ENCODE assay signal across 1 cellular context in the genomic region with DNA sequence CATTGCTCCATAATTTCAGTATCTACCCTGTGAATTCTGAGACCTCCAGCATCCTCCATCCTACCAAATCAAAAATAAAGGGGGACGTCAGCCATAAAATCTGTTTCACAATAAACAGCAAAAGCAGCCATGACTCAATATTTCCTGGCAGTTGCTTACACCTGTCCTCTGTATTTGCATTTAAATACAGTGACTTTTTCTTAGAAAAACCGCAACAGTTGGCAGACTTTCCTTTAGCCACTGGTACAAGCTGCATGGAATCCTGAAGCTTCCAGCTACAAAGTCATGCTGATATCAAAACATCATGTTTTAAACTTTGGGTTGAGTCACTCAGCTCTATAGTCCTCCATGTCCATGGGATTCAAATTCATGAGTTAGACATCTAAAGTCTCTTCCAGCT.
TF ChIP-seq lines count a peak whose summit lies in the region.

No MANE protein-coding gene starts in this region.

TF ChIP-seq in WTC11, 78 proteins besides CTCF, POLR2A, EP300 and RAD21 (continued from another document):
- TF ChIP-seq, protein P1, sequence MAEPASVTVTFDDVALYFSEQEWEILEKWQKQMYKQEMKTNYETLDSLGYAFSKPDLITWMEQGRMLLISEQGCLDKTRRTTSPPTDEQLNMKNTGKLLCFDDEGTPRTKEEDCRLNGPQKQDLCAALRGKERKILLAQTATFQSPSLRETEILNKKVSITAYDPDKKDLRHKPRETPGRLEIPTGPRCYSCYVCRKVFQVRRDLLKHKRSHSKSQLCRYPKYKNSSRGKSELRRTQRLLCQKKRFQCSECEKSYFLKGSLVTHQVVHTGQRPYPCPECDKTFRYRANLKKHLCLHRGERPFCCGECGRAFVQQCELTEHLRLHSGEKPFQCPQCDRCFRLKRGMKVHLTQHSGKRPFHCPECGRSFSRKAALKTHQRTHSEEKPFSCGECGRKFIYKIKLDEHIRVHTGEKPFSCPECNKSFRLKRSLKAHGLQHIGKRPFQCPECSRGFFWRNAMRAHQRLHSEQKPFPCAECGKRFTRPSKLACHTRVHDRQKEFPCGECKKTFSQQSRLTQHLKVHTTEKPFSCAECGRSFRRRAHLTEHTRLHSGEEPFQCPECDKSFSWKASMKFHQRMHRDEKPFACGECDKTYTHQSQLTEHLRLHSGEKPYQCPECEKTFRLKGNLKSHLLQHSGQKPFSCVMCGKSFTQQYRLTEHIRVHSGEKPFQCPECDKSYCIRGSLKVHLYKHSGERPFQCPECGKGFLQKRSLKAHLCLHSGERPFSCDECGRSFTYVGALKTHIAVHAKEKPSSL (CRISPR knock-in tag; conservative IDR thresholded peaks at IDR 0.05): no peak
- TF ChIP-seq EMX1 (CRISPR knock-in tag; IDR thresholded peaks at IDR 0.05): no peak
- TF ChIP-seq ATF3 (CRISPR knock-in tag; conservative IDR thresholded peaks at IDR 0.05): no peak
- no peak for TF ChIP-seq ZNF396 (CRISPR knock-in tag; IDR thresholded peaks at IDR 0.05; ENCODE audit: borderline replicate concordance)
- no peak for TF ChIP-seq ELF4 (CRISPR knock-in tag; IDR thresholded peaks at IDR 0.05; ENCODE audit: low read depth)
- TF ChIP-seq MXD4 (CRISPR knock-in tag; IDR thresholded peaks at IDR 0.05; ENCODE audit: borderline replicate concordance): no peak
- TF ChIP-seq ZMAT4 (CRISPR knock-in tag; IDR thresholded peaks at IDR 0.05): no peak
- no peak for TF ChIP-seq FOXJ3 (CRISPR knock-in tag; IDR thresholded peaks at IDR 0.05; ENCODE audit: borderline replicate concordance)
- no peak for TF ChIP-seq KAT7 (CRISPR knock-in tag; IDR thresholded peaks at IDR 0.05; ENCODE audit: borderline replicate concordance)
- TF ChIP-seq SOX15 (CRISPR knock-in tag; IDR thresholded peaks at IDR 0.05): no peak
- TF ChIP-seq, protein P2, sequence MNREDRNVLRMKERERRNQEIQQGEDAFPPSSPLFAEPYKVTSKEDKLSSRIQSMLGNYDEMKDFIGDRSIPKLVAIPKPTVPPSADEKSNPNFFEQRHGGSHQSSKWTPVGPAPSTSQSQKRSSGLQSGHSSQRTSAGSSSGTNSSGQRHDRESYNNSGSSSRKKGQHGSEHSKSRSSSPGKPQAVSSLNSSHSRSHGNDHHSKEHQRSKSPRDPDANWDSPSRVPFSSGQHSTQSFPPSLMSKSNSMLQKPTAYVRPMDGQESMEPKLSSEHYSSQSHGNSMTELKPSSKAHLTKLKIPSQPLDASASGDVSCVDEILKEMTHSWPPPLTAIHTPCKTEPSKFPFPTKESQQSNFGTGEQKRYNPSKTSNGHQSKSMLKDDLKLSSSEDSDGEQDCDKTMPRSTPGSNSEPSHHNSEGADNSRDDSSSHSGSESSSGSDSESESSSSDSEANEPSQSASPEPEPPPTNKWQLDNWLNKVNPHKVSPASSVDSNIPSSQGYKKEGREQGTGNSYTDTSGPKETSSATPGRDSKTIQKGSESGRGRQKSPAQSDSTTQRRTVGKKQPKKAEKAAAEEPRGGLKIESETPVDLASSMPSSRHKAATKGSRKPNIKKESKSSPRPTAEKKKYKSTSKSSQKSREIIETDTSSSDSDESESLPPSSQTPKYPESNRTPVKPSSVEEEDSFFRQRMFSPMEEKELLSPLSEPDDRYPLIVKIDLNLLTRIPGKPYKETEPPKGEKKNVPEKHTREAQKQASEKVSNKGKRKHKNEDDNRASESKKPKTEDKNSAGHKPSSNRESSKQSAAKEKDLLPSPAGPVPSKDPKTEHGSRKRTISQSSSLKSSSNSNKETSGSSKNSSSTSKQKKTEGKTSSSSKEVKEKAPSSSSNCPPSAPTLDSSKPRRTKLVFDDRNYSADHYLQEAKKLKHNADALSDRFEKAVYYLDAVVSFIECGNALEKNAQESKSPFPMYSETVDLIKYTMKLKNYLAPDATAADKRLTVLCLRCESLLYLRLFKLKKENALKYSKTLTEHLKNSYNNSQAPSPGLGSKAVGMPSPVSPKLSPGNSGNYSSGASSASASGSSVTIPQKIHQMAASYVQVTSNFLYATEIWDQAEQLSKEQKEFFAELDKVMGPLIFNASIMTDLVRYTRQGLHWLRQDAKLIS (CRISPR knock-in tag; IDR thresholded peaks at IDR 0.05; ENCODE audit: borderline replicate concordance): no peak
- TF ChIP-seq ATF6 (CRISPR knock-in tag; IDR thresholded peaks at IDR 0.05): no peak
- TF ChIP-seq ATF1 (CRISPR knock-in tag; IDR thresholded peaks at IDR 0.05): no peak
